In the genomic region with DNA sequence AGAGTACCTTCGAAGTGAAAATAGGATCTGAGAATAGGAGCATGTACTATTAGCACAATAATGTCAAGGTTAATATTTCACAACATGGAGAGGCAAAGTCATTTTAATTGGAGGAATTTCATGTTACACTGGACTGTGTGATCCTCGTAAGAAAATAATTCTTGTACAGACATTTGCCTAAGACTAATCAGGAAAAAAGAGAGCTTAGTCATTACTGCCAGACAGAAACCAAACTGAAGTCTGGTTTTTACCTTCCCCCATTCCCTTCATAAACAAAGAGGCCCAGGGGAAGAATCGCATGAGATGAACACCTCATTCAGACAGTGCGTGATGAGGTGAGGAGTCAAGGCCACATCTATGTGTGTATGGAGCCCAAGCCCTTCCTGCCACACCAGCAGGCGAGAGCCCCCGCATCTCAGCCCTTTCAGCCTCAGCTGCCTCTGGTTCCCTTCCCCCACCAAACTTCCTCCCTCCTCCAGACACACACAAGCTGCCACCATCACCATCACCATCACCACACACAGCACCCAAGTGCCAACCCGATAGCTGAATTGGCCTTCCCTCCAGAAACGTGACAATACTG, we compare ENCODE assay signal across 8 cellular contexts.
DNase-seq lines count a peak whose midpoint lies in the region; ATAC-seq and TF ChIP-seq lines count a peak whose summit lies in the region.

No MANE protein-coding gene starts in this region.

- 32 to 51% (median 42%) methylated on average over 8 of the region's 8 CpGs for WGBS in adrenal gland, 4 donors

- TF ChIP-seq CTCF in DND-41 (IDR thresholded peaks at IDR 0.05; ENCODE audit: borderline replicate concordance, extremely low read depth, low read length, poor library complexity, severe bottlenecking) (no peak), adrenal gland (IDR thresholded peaks at IDR 0.05) (no peak), kidney epithelial cell (IDR thresholded peaks at IDR 0.05; ENCODE audit: insufficient read depth, low read length, poor library complexity, severe bottlenecking) (no peak)

- TF ChIP-seq POLR2A in adrenal gland (IDR thresholded peaks at IDR 0.05): peak in 1 of 2 donors; percentile 32

- no peak overlapping the region for H2AFZ ChIP-seq in DND-41 (ENCODE audit: low read depth, low read length)

- intact Hi-C loops in adrenal gland (cut with DNase I) (loop anchor here in 1 of 2 donors (10.0 kb wide), 1 partner anchor 129 kb away; no protein-coding TSS in a partner anchor), posterior cingulate gyrus (cut with DNase I) (loop anchor here (10.0 kb wide), 1 partner anchor 181 kb away; a partner anchor contains a TSS)

- no peaks in the 10 kb centered on the region for H4K20me1 ChIP-seq in DND-41 (ENCODE audit: insufficient read depth, low read length)

- H3K27ac ChIP-seq in DND-41 (ENCODE audit: low read length): no peak overlapping the region
- peak overlapping the region; percentile 77 to 98 (median 94) for H3K27ac ChIP-seq in adrenal gland
- H3K27ac ChIP-seq in subcutaneous abdominal adipose tissue (ENCODE audit: low read depth, low read length): peak overlapping the region; percentile 86

- no peaks in the 10 kb centered on the region for H3K36me3 ChIP-seq in DND-41 (ENCODE audit: insufficient read depth, low read length)
- no peaks in the 10 kb centered on the region for H3K36me3 ChIP-seq in adrenal gland (replicated peaks in 1 of 2)
- no peaks in the 10 kb centered on the region for H3K36me3 ChIP-seq in kidney epithelial cell (ENCODE audit: control insufficient read depth, insufficient read depth, low read length)
- H3K36me3 ChIP-seq in subcutaneous abdominal adipose tissue (ENCODE audit: control insufficient read depth in 5 of 5, insufficient read depth in 5 of 5, low read length in 5 of 5): no peaks in the 10 kb centered on the region

- no peak overlapping the region for H3K9ac ChIP-seq in DND-41 (ENCODE audit: low read depth, low read length)
- peak overlapping the region in 4 of 5 donors; percentile 16 to 57 (median 36) for H3K9ac ChIP-seq in subcutaneous abdominal adipose tissue (ENCODE audit: low read length in 5 of 5)

- H3K4me1 ChIP-seq in DND-41 (ENCODE audit: insufficient read depth, low read length): no peaks in the 10 kb centered on the region; the same call in 1 of the 2 replicates
- peaks cover 24 to 34% of the 10 kb centered on the region in 2 donors for H3K4me1 ChIP-seq in adrenal gland (replicated peaks in 1 of 2)
- H3K4me1 ChIP-seq in subcutaneous abdominal adipose tissue (ENCODE audit: control insufficient read depth in 5 of 5, insufficient read depth in 5 of 5, low read length in 5 of 5): peaks cover 16 to 41% (median 34%) of the 10 kb centered on the region in 5 donors

- peak; percentile 5 for DNase-seq in DND-41
- peak in 6 of 7 donors; percentile 39 to 69 (median 54) for DNase-seq in adrenal gland
- peak; percentile 79 for DNase-seq in kidney epithelial cell (ENCODE audit: low read depth)
- no peak for DNase-seq in posterior cingulate gyrus
- no peak for DNase-seq in NCI-H2107 treated with DMSO at 0.1 percent for 48 hours (lab: John Stamatoyannopoulos, UW; ENCODE audit: unreplicated experiment)

- H3K27me3 ChIP-seq in DND-41 (ENCODE audit: insufficient read depth, low read length, poor library complexity) (no peaks in the 10 kb centered on the region), adrenal gland (no peaks in the 10 kb centered on the region), kidney epithelial cell (ENCODE audit: control insufficient read depth, insufficient read depth, low read length) (no peaks in the 10 kb centered on the region), subcutaneous abdominal adipose tissue (ENCODE audit: control insufficient read depth in 5 of 5, insufficient read depth in 4 of 5, low read length in 5 of 5) (no peaks in the 10 kb centered on the region)

- H3K9me3 ChIP-seq in DND-41 (ENCODE audit: insufficient read depth, low read length, severe bottlenecking): no peaks in the 10 kb centered on the region
- H3K9me3 ChIP-seq in adrenal gland (replicated peaks in 1 of 3): peaks cover 0 to 5% (median 0%) of the 10 kb centered on the region in 3 donors
- peaks cover 0 to 5% (median 2%) of the 10 kb centered on the region in 5 donors for H3K9me3 ChIP-seq in subcutaneous abdominal adipose tissue (ENCODE audit: control insufficient read depth in 5 of 5, low read length in 5 of 5)

- H3K79me2 ChIP-seq in DND-41 (ENCODE audit: insufficient read depth, low read length): no peaks in the 10 kb centered on the region

- ATAC-seq in DND-41 (ENCODE audit: insufficient read depth, low read depth) (no peak), HG02870 (IDR thresholded peaks at IDR 0.05; ENCODE audit: unreplicated experiment) (peak; percentile 64), HG03439 (IDR thresholded peaks at IDR 0.05; ENCODE audit: unreplicated experiment) (no peak)

- H3K4me3 ChIP-seq in DND-41 (ENCODE audit: low read depth in 1 of 2, low read length in 2 of 2) (no peak overlapping the region), adrenal gland (peak overlapping the region in 1 of 4 donors; percentile 5), kidney epithelial cell (ENCODE audit: low read depth, low read length) (no peak overlapping the region), subcutaneous abdominal adipose tissue (ENCODE audit: low read depth in 1 of 5, low read length in 5 of 5) (peak overlapping the region in 3 of 5 donors; percentile 28 to 52 (median 42))

- H3K4me2 ChIP-seq in DND-41 (ENCODE audit: insufficient read depth, low read length): no peak overlapping the region

Comparison
In these comparisons a context has a peak if more than half of its experiments do, and no peak if none do; other contexts are left out.
1. DNase-seq: peak in DND-41 (single experiment), adrenal gland (6 of 7) and kidney epithelial cell (single experiment); none in posterior cingulate gyrus (0 of 10) and NCI-H2107 treated with DMSO at 0.1 percent for 48 hours (single experiment).
2. H3K4me3 ChIP-seq: peak in subcutaneous abdominal adipose tissue (3 of 5); none in DND-41 (0 of 2) and kidney epithelial cell (single experiment).